ENCODE assay signal across 16 cellular contexts in the genomic region with DNA sequence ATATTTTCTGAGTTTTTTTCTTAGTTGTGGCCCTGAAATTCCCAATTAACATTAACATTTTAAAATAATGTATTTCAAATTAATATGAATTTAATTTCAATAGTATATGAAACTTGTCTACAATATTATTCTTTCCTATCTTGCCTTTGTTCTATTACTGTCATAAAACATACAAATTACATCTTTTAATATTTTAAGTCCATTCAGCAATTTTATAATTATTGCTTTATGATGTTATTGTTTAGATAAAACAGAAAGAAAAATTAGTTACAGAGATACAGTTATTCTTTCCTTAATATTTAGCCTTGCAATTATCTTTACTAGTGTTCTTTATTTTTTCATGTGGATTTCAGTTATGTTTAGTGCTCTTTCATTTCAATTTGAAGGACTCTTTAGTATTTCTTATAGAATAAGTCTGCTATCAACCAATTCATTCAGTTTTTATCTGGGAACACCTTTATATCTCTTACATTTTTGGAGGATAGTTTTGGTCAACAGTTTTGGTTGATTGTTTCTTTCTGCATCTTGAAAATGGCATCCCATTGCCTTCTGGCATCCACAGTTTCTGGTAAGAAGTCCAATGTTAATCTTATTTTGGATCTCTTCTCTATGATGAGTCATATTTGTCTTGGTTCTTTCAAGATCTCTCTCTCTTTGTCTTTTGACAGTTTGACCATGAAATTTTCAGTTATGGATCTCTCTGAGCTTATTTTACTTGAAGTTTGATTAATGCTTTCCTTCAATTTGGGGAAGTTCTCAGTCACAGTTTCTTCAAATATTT.
DNase-seq lines count a peak whose midpoint lies in the region; ATAC-seq, FAIRE-seq and TF ChIP-seq lines count a peak whose summit lies in the region.
"Had no signal": no experiment of that assay in that cellular context is flagged by ENCODE, and none has a peak within 500 bp of the region (broad histone marks: within the 10 kb centered on the region; RNA-seq: fewer than 3 reads in every experiment).

No MANE protein-coding gene starts in this region.

- no peak for TF ChIP-seq POLR2A in A549 (IDR thresholded peaks at IDR 0.05; ENCODE audit: low read length)

- H3K4me3 Mint-ChIP-seq in WTC11 = no peak overlapping the region
- no peak overlapping the region for H3K4me3 Mint-ChIP-seq in stimulated activated naive B cell treated with anti-CD40 and anti-IgM and Interleukin-4, amounts not matched to agents 10 μg/mL and 1 μg/mL and 100 μg/mL, for 72 hours
- H3K4me3 Mint-ChIP-seq: CD8-positive, alpha-beta T cell; H9 had no signal

- POLR2A ChIA-PET in A549 (lab: Yijun Ruan, JAX) = no interaction called here
- POLR2A ChIA-PET in WTC11 (lab: Charles Lee) = no interaction called here

- TF ChIP-seq RAD21 in A549 (conservative IDR thresholded peaks at IDR 0.05 in 1 of 2, IDR thresholded peaks at IDR 0.05 in 1 of 2) = no peak

- TF ChIP-seq EP300 in A549 (IDR thresholded peaks at IDR 0.05) = no peak

- H3K9me3 ChIP-seq in A549 = no peaks in the 10 kb centered on the region

- H3K27me3 Mint-ChIP-seq in WTC11 (ENCODE audit: low read depth) = no peaks in the 10 kb centered on the region; the same call in 1 of the 2 replicates
- no peaks in the 10 kb centered on the region for H3K27me3 Mint-ChIP-seq in stimulated activated naive B cell treated with anti-CD40 and anti-IgM and Interleukin-4, amounts not matched to agents 10 μg/mL and 1 μg/mL and 100 μg/mL, for 72 hours

- CTCF ChIA-PET in A549 (lab: Yijun Ruan, JAX) = no interaction called here
- CTCF ChIA-PET in WTC11 (lab: Charles Lee) = interaction anchor here (0.7 kb wide), 1 partner anchor 251 kb away, joined by 3 read pairs; no protein-coding TSS in a partner anchor

- no peak overlapping the region for H3K27ac ChIP-seq in A549
- H3K27ac ChIP-seq: C4-2B, KMS-11 had no signal

- DNase-seq in A549 (ENCODE audit: low read depth in 1 of 2, low spot score in 1 of 2) = no peak
- no peak for DNase-seq in WTC11 (ENCODE audit: low spot score)
- no peak for DNase-seq in stimulated activated naive B cell treated with anti-CD40 and anti-IgM and Interleukin-4, amounts not matched to agents 10 μg/mL and 1 μg/mL and 100 μg/mL, for 72 hours
- DNase-seq: AML-193; Calu3; CD8-positive, alpha-beta T cell; DMS79 treated with DMSO at 0.1 percent for 48 hours; GF-D8; GOT3; H9 had no signal

- H3K4me1 ChIP-seq in A549 = no peaks in the 10 kb centered on the region

- H3K4me3 ChIP-seq in A549 = no peak overlapping the region

- H3K4me2 ChIP-seq in A549 = no peak overlapping the region
- H3K4me2 ChIP-seq: KMS-11 had no signal

- H3K36me3 Mint-ChIP-seq in WTC11 = peaks cover 28% of the 10 kb centered on the region
- no peaks in the 10 kb centered on the region for H3K36me3 Mint-ChIP-seq in stimulated activated naive B cell treated with anti-CD40 and anti-IgM and Interleukin-4, amounts not matched to agents 10 μg/mL and 1 μg/mL and 100 μg/mL, for 72 hours
- H3K36me3 Mint-ChIP-seq: CD8-positive, alpha-beta T cell had no signal

- FAIRE-seq in A549 (lab: Jason Lieb, UNC) = no peak
- peak; percentile 15 for FAIRE-seq in endometrium (lab: Jason Lieb, UNC)
- FAIRE-seq: HTR-8/SVneo had no signal

- H3K9me3 Mint-ChIP-seq in WTC11 = peaks cover 52% of the 10 kb centered on the region
- peaks cover 8 to 11% of the 10 kb centered on the region in 2 donors for H3K9me3 Mint-ChIP-seq in stimulated activated naive B cell treated with anti-CD40 and anti-IgM and Interleukin-4, amounts not matched to agents 10 μg/mL and 1 μg/mL and 100 μg/mL, for 72 hours

- TF ChIP-seq CTCF in A549 (IDR thresholded peaks at IDR 0.05) (no peak), WTC11 (IDR thresholded peaks at IDR 0.05) (no peak)

- no peaks in the 10 kb centered on the region for H3K4me1 Mint-ChIP-seq in WTC11
- H3K4me1 Mint-ChIP-seq in stimulated activated naive B cell treated with anti-CD40 and anti-IgM and Interleukin-4, amounts not matched to agents 10 μg/mL and 1 μg/mL and 100 μg/mL, for 72 hours = no peaks in the 10 kb centered on the region
- H3K4me1 Mint-ChIP-seq: H9 had no signal

- H3K27ac Mint-ChIP-seq in WTC11 = no peak overlapping the region
- H3K27ac Mint-ChIP-seq in stimulated activated naive B cell treated with anti-CD40 and anti-IgM and Interleukin-4, amounts not matched to agents 10 μg/mL and 1 μg/mL and 100 μg/mL, for 72 hours = no peak overlapping the region
- H3K27ac Mint-ChIP-seq: CD8-positive, alpha-beta T cell; H9 had no signal

- ATAC-seq in A549 = no peak
- ATAC-seq in WTC11 = no peak
- ATAC-seq in stimulated activated naive B cell treated with anti-CD40 and anti-IgM and Interleukin-4, amounts not matched to agents 10 μg/mL and 1 μg/mL and 100 μg/mL, for 72 hours (replicated peaks) = no peak
- ATAC-seq in HG02884 (IDR thresholded peaks at IDR 0.05; ENCODE audit: unreplicated experiment) = no peak
- ATAC-seq in GM18502 (IDR thresholded peaks at IDR 0.05; ENCODE audit: poor library complexity, unreplicated experiment) = no peak
- ATAC-seq: CD8-positive, alpha-beta T cell had no signal

TF ChIP-seq in A549, 52 proteins besides CTCF, POLR2A, EP300 and RAD21:
- TF ChIP-seq EHF (CRISPR knock-in tag; IDR thresholded peaks at IDR 0.05) (no peak), MAFK (IDR thresholded peaks at IDR 0.05; ENCODE audit: partially characterized antibody) (peak; percentile 6)
- TF ChIP-seq, protein P1, sequence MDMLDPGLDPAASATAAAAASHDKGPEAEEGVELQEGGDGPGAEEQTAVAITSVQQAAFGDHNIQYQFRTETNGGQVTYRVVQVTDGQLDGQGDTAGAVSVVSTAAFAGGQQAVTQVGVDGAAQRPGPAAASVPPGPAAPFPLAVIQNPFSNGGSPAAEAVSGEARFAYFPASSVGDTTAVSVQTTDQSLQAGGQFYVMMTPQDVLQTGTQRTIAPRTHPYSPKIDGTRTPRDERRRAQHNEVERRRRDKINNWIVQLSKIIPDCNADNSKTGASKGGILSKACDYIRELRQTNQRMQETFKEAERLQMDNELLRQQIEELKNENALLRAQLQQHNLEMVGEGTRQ (IDR thresholded peaks at IDR 0.05) = no peak

TF ChIP-seq in WTC11, 78 proteins besides CTCF, POLR2A, EP300 and RAD21:
- TF ChIP-seq TCF7 (CRISPR knock-in tag; IDR thresholded peaks at IDR 0.05; ENCODE audit: low read depth) (no peak), ZNF317 (CRISPR knock-in tag; IDR thresholded peaks at IDR 0.05; ENCODE audit: borderline replicate concordance, low read depth) (peak; percentile 92)
